Comparison of ENCODE assay signal across 33 cellular contexts in the genomic region with DNA sequence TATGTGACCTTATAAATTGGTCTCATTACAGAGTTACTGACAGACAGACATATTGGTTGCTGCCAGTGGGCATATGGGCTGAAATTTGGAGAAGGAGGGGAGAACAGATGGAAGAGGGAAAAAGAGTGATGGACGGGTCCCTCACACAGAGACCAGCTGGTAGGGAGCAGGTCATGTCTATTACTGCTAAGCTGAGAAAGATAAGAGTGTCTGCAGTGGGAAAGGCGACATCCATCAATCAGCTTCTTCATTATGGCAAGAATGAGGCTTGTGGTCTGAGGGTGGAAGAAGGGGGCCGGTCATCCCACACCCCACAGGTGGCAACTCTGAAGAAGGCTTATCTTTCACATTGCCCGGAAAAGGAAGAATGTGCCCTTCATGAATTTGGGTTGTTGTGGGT.
"Had no signal": no experiment of that assay in that cellular context is flagged by ENCODE, and none has a peak within 500 bp of the region (broad histone marks: within the 10 kb centered on the region; RNA-seq: fewer than 3 reads in every experiment).

No MANE protein-coding gene starts in this region.

- ATAC-seq: activated T-cell treated with anti-CD3 and anti-CD28 coated beads, Interleukin-2, amount 50 U/mL, for 72 hours; gastrocnemius medialis; natural killer cell; stimulated activated memory B cell treated with anti-CD40 and anti-IgM and Interleukin-4, amounts not matched to agents 10 μg/mL and 1 μg/mL and 100 μg/mL, for 72 hours; stimulated activated naive CD8-positive, alpha-beta T cell treated with anti-CD3 and anti-CD28 coated beads, Interleukin-15, amount 100 ng/mL, for 72 hours had no signal

- H3K27me3 Mint-ChIP-seq: activated naive CD8-positive, alpha-beta T cell treated with anti-CD3 and anti-CD28 coated beads for 36 hours; stimulated activated memory B cell treated with anti-CD40 and anti-IgM and Interleukin-4, amounts not matched to agents 10 μg/mL and 1 μg/mL and 100 μg/mL, for 72 hours; stimulated activated naive CD8-positive, alpha-beta T cell treated with anti-CD3 and anti-CD28 coated beads, Interleukin-15, amount 100 ng/mL, for 72 hours had no signal

- H3K4me1 ChIP-seq: adrenal gland, ascending aorta, colonic mucosa, gastrocnemius medialis, vagina had no signal

- H3K9me3 ChIP-seq: adrenal gland, ascending aorta, colonic mucosa, gastrocnemius medialis, sigmoid colon, vagina had no signal

- H3K4me3 ChIP-seq: adrenal gland, ascending aorta, cardiac muscle cell, colonic mucosa, gastrocnemius medialis, sigmoid colon, smooth muscle cell, vagina had no signal

- H3K4me3 Mint-ChIP-seq: activated naive CD4-positive, alpha-beta T cell treated with anti-CD3 and anti-CD28 coated beads for 36 hours; activated naive CD8-positive, alpha-beta T cell treated with anti-CD3 and anti-CD28 coated beads for 36 hours; activated T-cell treated with anti-CD3 and anti-CD28 coated beads, Interleukin-2, amount 50 U/mL, for 72 hours; brain; immature natural killer cell; natural killer cell; stimulated activated memory B cell treated with anti-CD40 and anti-IgM and Interleukin-4, amounts not matched to agents 10 μg/mL and 1 μg/mL and 100 μg/mL, for 72 hours; stimulated activated naive CD8-positive, alpha-beta T cell treated with anti-CD3 and anti-CD28 coated beads, Interleukin-15, amount 100 ng/mL, for 72 hours; type B pancreatic cell had no signal

- H3K27me3 ChIP-seq: adrenal gland, ascending aorta, cardiac muscle cell, colonic mucosa, gastrocnemius medialis, sigmoid colon, vagina had no signal

- H3K27ac ChIP-seq: ascending aorta, cardiac muscle cell, colonic mucosa, epithelial cell of prostate, gastrocnemius medialis, vagina had no signal

- H3K36me3 Mint-ChIP-seq: activated naive CD8-positive, alpha-beta T cell treated with anti-CD3 and anti-CD28 coated beads for 36 hours; brain; immature natural killer cell; natural killer cell; stimulated activated memory B cell treated with anti-CD40 and anti-IgM and Interleukin-4, amounts not matched to agents 10 μg/mL and 1 μg/mL and 100 μg/mL, for 72 hours; type B pancreatic cell had no signal

- H3K4me2 ChIP-seq: smooth muscle cell had no signal

- H3K4me1 Mint-ChIP-seq: activated naive CD8-positive, alpha-beta T cell treated with anti-CD3 and anti-CD28 coated beads for 36 hours; immature natural killer cell; natural killer cell; stimulated activated memory B cell treated with anti-CD40 and anti-IgM and Interleukin-4, amounts not matched to agents 10 μg/mL and 1 μg/mL and 100 μg/mL, for 72 hours; stimulated activated naive CD8-positive, alpha-beta T cell treated with anti-CD3 and anti-CD28 coated beads, Interleukin-15, amount 100 ng/mL, for 72 hours had no signal

- H3K27ac Mint-ChIP-seq: activated naive CD4-positive, alpha-beta T cell treated with anti-CD3 and anti-CD28 coated beads for 36 hours; activated naive CD8-positive, alpha-beta T cell treated with anti-CD3 and anti-CD28 coated beads for 36 hours; activated T-cell treated with anti-CD3 and anti-CD28 coated beads, Interleukin-2, amount 50 U/mL, for 72 hours; brain; immature natural killer cell; natural killer cell; progenitor cell of endocrine pancreas; stimulated activated memory B cell treated with anti-CD40 and anti-IgM and Interleukin-4, amounts not matched to agents 10 μg/mL and 1 μg/mL and 100 μg/mL, for 72 hours; stimulated activated naive CD8-positive, alpha-beta T cell treated with anti-CD3 and anti-CD28 coated beads, Interleukin-15, amount 100 ng/mL, for 72 hours; type B pancreatic cell had no signal

- H3K36me3 ChIP-seq: adrenal gland, ascending aorta, cardiac muscle cell, colonic mucosa, gastrocnemius medialis, sigmoid colon, vagina had no signal

- H3K9me3 Mint-ChIP-seq: activated naive CD4-positive, alpha-beta T cell treated with anti-CD3 and anti-CD28 coated beads for 36 hours; activated naive CD8-positive, alpha-beta T cell treated with anti-CD3 and anti-CD28 coated beads for 36 hours; brain; stimulated activated memory B cell treated with anti-CD40 and anti-IgM and Interleukin-4, amounts not matched to agents 10 μg/mL and 1 μg/mL and 100 μg/mL, for 72 hours; stimulated activated naive CD8-positive, alpha-beta T cell treated with anti-CD3 and anti-CD28 coated beads, Interleukin-15, amount 100 ng/mL, for 72 hours; type B pancreatic cell had no signal

- DNase-seq: activated CD4-positive, alpha-beta T cell treated with anti-CD3 and anti-CD28 coated beads for 4 hours; activated CD4-positive, alpha-beta T cell treated with anti-CD3 and anti-CD28 coated beads, Interleukin-2, amount 50 U/mL, for 4 hours; activated effector memory CD4-positive, alpha-beta T cell treated with anti-CD3 and anti-CD28 coated beads, Interleukin-2, amount 50 U/mL, for 16 hours; activated naive CD4-positive, alpha-beta T cell treated with anti-CD3 and anti-CD28 coated beads for 36 hours; activated naive CD8-positive, alpha-beta T cell treated with anti-CD3 and anti-CD28 coated beads for 36 hours; activated T-cell treated with anti-CD3 and anti-CD28 coated beads for 4 hours; activated T-cell treated with anti-CD3 and anti-CD28 coated beads, Interleukin-2, amount 50 U/mL, for 72 hours; cerebellar nuclear complex; colonic mucosa; effector CD8-positive, alpha-beta T cell; gastrocnemius medialis; head of caudate nucleus; hypothalamus; immature natural killer cell; kidney; midbrain; natural killer cell; sigmoid colon; stimulated activated CD4-positive, alpha-beta T cell treated with anti-CD3 and anti-CD28 coated beads, Interleukin-1b, Interleukin-23, amount 100 ng/mL, for 48 hours; stimulated activated CD4-positive, alpha-beta T cell treated with anti-CD3 and anti-CD28 coated beads, Interleukin-4, amount 100 ng/mL, for 4 hours; stimulated activated CD8-positive, alpha-beta memory T cell treated with anti-CD3 and anti-CD28 coated beads, Interleukin-4, amount 100 ng/mL, for 48 hours; stimulated activated naive CD8-positive, alpha-beta T cell treated with anti-CD3 and anti-CD28 coated beads, Interleukin-15, amount 100 ng/mL, for 72 hours; substantia nigra had no signal
